ENCODE assay signal across 1 cellular context in the genomic region with DNA sequence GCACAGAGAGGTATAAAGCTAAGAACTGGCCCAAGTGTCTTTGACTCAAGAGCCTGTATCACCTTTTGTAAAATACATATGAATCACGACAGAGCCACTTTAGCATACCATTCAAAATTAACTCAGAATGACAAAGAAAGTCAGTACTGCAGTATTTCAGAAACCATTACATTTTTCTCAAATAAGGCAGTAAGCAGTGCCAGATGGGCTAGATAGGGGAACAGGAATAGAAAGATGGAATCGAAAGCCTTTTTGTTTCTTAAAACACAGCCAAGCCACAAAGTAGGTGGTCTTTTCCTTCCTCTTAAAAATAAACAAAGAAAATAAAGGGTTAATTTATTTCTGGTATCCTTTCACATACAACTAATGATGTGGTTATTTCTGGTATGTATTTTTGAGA.
TF ChIP-seq lines count a peak whose summit lies in the region.

No MANE protein-coding gene starts in this region.

TF ChIP-seq in endothelial cell of umbilical vein, 7 proteins besides CTCF, POLR2A, EP300 and RAD21 (continued from another document):
- TF ChIP-seq, protein P1, sequence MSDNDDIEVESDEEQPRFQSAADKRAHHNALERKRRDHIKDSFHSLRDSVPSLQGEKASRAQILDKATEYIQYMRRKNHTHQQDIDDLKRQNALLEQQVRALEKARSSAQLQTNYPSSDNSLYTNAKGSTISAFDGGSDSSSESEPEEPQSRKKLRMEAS (IDR thresholded peaks at IDR 0.05; ENCODE audit: insufficient read depth, insufficient read length), result no peak
